ENCODE assay signal across 8 cellular contexts in the genomic region with DNA sequence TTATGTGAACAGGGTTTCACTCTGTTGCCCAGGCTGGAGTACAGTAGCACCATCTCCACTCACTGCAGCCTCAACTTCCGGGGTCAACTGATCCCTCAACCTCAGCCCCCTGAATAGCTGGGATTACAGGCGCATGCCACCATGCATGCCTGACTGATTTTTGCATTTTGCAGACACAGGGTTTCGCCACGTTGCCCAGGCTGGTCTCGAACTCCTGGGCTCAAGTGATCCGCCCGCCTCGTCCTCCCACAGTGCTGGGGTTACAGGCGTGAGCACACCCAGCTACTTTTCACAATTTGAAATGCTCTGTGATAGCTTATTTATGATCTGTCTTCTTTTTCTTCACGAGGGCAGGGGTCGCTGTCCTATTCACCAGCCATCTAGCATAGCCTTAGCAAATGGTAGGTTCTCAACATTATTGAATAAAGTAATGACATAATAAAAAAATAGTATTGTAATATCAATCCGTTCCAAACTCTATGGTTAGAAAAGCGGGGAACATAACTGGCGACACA. TPM values are rescaled to one million over a fixed set of nuclear protein-coding genes. Genes with fewer than 3 reads are reported as not detected.
DNase-seq lines count a peak whose midpoint lies in the region; ATAC-seq and TF ChIP-seq lines count a peak whose summit lies in the region.

No MANE protein-coding gene starts in this region.

- no peak for TF ChIP-seq POLR2A in vagina (IDR thresholded peaks at IDR 0.05)

- no peaks in the 10 kb centered on the region for H3K27me3 ChIP-seq in subcutaneous abdominal adipose tissue (ENCODE audit: control insufficient read depth in 5 of 5, insufficient read depth in 4 of 5, low read length in 5 of 5)
- no peaks in the 10 kb centered on the region for H3K27me3 ChIP-seq in vagina

- H3K27ac Mint-ChIP-seq in activated B cell treated with CpG ODN at 0.5 μM for 24 hours: peak overlapping the region; percentile 93

- peaks cover 60% of the 10 kb centered on the region for H3K4me1 Mint-ChIP-seq in activated T-cell treated with anti-CD3 and anti-CD28 coated beads, Interleukin-2, amount 50 U/mL, for 4 hours (ENCODE audit: low read depth)
- H3K4me1 Mint-ChIP-seq in activated B cell treated with CpG ODN at 0.5 μM for 24 hours: peaks cover 69% of the 10 kb centered on the region

- H3K36me3 ChIP-seq in subcutaneous abdominal adipose tissue (ENCODE audit: control insufficient read depth in 5 of 5, insufficient read depth in 5 of 5, low read length in 5 of 5) (peaks cover 0 to 5% (median 3%) of the 10 kb centered on the region in 5 donors), vagina (no peaks in the 10 kb centered on the region)

- H3K36me3 Mint-ChIP-seq in activated T-cell treated with anti-CD3 and anti-CD28 coated beads, Interleukin-2, amount 50 U/mL, for 4 hours (ENCODE audit: insufficient read depth): peaks cover 18% of the 10 kb centered on the region
- peaks cover 39% of the 10 kb centered on the region for H3K36me3 Mint-ChIP-seq in activated B cell treated with CpG ODN at 0.5 μM for 24 hours (ENCODE audit: low read depth)

- TF ChIP-seq CTCF in activated B cell treated with CpG ODN at 0.5 μM for 24 hours (IDR thresholded peaks at IDR 0.05) (no peak), vagina (IDR thresholded peaks at IDR 0.05) (no peak)

- ATAC-seq in activated T-cell treated with anti-CD3 and anti-CD28 coated beads, Interleukin-2, amount 50 U/mL, for 4 hours: no peak
- ATAC-seq in activated B cell treated with CpG ODN at 0.5 μM for 24 hours (ENCODE audit: low read depth) (no peak), GM21367 (IDR thresholded peaks at IDR 0.05; ENCODE audit: unreplicated experiment) (no peak)

- H3K9me3 ChIP-seq in subcutaneous abdominal adipose tissue (ENCODE audit: control insufficient read depth in 5 of 5, low read length in 5 of 5) (no peaks in the 10 kb centered on the region), vagina (no peaks in the 10 kb centered on the region)

- no peaks in the 10 kb centered on the region for H3K27me3 Mint-ChIP-seq in activated T-cell treated with anti-CD3 and anti-CD28 coated beads, Interleukin-2, amount 50 U/mL, for 4 hours (ENCODE audit: low read depth)
- H3K27me3 Mint-ChIP-seq in activated B cell treated with CpG ODN at 0.5 μM for 24 hours: no peaks in the 10 kb centered on the region

- H3K4me1 ChIP-seq in subcutaneous abdominal adipose tissue (ENCODE audit: control insufficient read depth in 5 of 5, insufficient read depth in 5 of 5, low read length in 5 of 5) (peaks cover 6 to 40% (median 32%) of the 10 kb centered on the region in 5 donors), vagina (peaks cover 44% of the 10 kb centered on the region)

- H3K9ac ChIP-seq in subcutaneous abdominal adipose tissue (ENCODE audit: low read length in 5 of 5): peak overlapping the region in 1 of 5 donors; percentile 89

- intact Hi-C loops in activated B cell treated with CpG ODN at 0.5 μM for 24 hours (cut with micrococcal nuclease) (loop anchor here (1.0 to 5.0 kb wide), 9 partner anchors 9 to 1960 kb away; partner anchors contain the start of genes GPR19 and HEBP1), vagina (cut with DNase I) (no loop called here)

- CTCF ChIA-PET in activated B cell treated with CpG ODN at 0.5 μM for 24 hours (lab: Charles Lee): interaction anchor here (7.9 kb wide), 1 partner anchor 24 kb away, joined by 71 read pairs; no protein-coding TSS in a partner anchor

- peak overlapping the region; percentile 98 for H3K4me3 Mint-ChIP-seq in activated T-cell treated with anti-CD3 and anti-CD28 coated beads, Interleukin-2, amount 50 U/mL, for 4 hours
- H3K4me3 Mint-ChIP-seq in activated B cell treated with CpG ODN at 0.5 μM for 24 hours: peak overlapping the region; percentile 96

- no peak for DNase-seq in activated T-cell treated with anti-CD3 and anti-CD28 coated beads, Interleukin-2, amount 50 U/mL, for 4 hours
- no peak for DNase-seq in activated T-cell treated with anti-CD3 and anti-CD28 coated beads, Interleukin-2, amount 50 U/mL, for 48 hours
- DNase-seq in activated B cell treated with CpG ODN at 0.5 μM for 24 hours (no peak), iPS-NIHi11 (ENCODE audit: low spot score) (peak; percentile 26), NCI-H128 (lab: John Stamatoyannopoulos, UW; ENCODE audit: unreplicated experiment) (no peak), vagina (ENCODE audit: extremely low spot score in 2 of 2) (no peak)

- POLR2A ChIA-PET in activated B cell treated with CpG ODN at 0.5 μM for 24 hours (lab: Charles Lee): interaction anchor here (1.0 to 4.2 kb wide), 7 partner anchors 9 to 455 kb away, joined by 3 to 36 read pairs (median 4); no protein-coding TSS in a partner anchor

- H3K4me3 ChIP-seq in subcutaneous abdominal adipose tissue (ENCODE audit: low read depth in 1 of 5, low read length in 5 of 5) (peak overlapping the region in 4 of 5 donors; percentile 84 to 100 (median 95)), vagina (no peak overlapping the region)

- H3K27ac ChIP-seq in subcutaneous abdominal adipose tissue (ENCODE audit: low read depth, low read length) (no peak overlapping the region), vagina (no peak overlapping the region)

- H3K9me3 Mint-ChIP-seq in activated T-cell treated with anti-CD3 and anti-CD28 coated beads, Interleukin-2, amount 50 U/mL, for 4 hours: no peaks in the 10 kb centered on the region
- H3K9me3 Mint-ChIP-seq in activated B cell treated with CpG ODN at 0.5 μM for 24 hours: no peaks in the 10 kb centered on the region

RNA-seq across cellular contexts. Expression of gene DDX47, which starts 0.5 kb away (rescaled TPM):
- total RNA-seq in activated T-cell treated with anti-CD3 and anti-CD28 coated beads, Interleukin-2, amount 50 U/mL, for 4 hours: 100 to 1,000 TPM; 128 to 141 (median 137) TPM
- total RNA-seq in activated B cell treated with CpG ODN at 0.5 μM for 24 hours (97.1 and 98.5 TPM in 2 replicates), vagina (42.0 TPM)

RNA-seq across cellular contexts. Expression of gene APOLD1, which starts 27.2 kb away (rescaled TPM):
- 1 to 10 TPM; 1.2 to 1.6 (median 1.6) TPM for total RNA-seq in activated T-cell treated with anti-CD3 and anti-CD28 coated beads, Interleukin-2, amount 50 U/mL, for 4 hours
- total RNA-seq in activated B cell treated with CpG ODN at 0.5 μM for 24 hours: 0.75 and 0.81 TPM in 2 replicates
- 127 TPM for total RNA-seq in vagina

Comparison
In these comparisons a context has a peak if more than half of its experiments do, and no peak if none do; other contexts are left out.
1. H3K4me3 ChIP-seq: peak in subcutaneous abdominal adipose tissue (4 of 5); none in vagina (0 of 2).
2. RNA of gene APOLD1, which starts 27.2 kb away (total RNA-seq): 127 TPM in vagina (single experiment); 1.2 to 1.6 TPM in activated T-cell treated with anti-CD3 and anti-CD28 coated beads, Interleukin-2, amount 50 U/mL, for 4 hours and 0.75 to 0.81 TPM in activated B cell treated with CpG ODN at 0.5 μM for 24 hours; every median in the first group is over 10 times any median in the second.